1 cellular context compared by ENCODE assay signal in the genomic region with DNA sequence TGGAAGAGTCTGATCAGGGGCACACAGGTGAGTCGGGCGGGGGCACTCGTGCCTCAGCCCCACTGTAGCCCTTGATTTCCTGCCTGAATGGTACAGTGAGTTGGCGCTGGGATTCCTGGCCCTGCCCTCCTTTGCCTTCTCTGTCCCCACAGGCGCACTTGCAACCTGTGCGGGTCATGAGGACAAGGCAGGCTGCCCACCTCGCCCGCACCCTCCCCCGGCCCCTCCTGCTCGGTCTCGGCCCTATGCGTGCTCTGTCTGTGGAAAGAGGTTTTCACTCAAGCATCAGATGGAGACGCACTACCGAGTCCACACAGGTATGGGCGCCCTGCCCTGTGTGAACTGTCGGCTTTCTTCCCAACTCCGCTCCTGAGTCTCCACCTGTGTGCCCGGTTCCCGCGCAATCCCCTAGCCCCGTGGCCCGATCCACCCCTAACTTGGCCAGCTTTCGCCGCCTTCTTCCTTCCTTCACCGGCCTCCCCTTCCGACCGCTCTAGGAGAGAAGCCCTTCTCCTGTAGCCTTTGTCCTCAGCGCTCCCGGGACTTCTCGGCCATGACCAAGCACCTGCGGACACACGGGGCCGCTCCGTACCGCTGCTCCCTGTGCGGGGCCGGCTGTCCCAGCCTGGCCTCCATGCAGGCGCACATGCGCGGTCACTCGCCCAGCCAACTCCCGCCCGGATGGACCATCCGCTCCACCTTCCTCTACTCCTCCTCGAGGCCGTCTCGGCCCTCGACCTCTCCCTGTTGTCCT.
TF ChIP-seq lines count a peak whose summit lies in the region.

No MANE protein-coding gene starts in this region.

TF ChIP-seq in HepG2, 621 proteins besides CTCF, POLR2A, EP300 and RAD21 (continued from another document and continues in another):
- TF ChIP-seq, protein P1, sequence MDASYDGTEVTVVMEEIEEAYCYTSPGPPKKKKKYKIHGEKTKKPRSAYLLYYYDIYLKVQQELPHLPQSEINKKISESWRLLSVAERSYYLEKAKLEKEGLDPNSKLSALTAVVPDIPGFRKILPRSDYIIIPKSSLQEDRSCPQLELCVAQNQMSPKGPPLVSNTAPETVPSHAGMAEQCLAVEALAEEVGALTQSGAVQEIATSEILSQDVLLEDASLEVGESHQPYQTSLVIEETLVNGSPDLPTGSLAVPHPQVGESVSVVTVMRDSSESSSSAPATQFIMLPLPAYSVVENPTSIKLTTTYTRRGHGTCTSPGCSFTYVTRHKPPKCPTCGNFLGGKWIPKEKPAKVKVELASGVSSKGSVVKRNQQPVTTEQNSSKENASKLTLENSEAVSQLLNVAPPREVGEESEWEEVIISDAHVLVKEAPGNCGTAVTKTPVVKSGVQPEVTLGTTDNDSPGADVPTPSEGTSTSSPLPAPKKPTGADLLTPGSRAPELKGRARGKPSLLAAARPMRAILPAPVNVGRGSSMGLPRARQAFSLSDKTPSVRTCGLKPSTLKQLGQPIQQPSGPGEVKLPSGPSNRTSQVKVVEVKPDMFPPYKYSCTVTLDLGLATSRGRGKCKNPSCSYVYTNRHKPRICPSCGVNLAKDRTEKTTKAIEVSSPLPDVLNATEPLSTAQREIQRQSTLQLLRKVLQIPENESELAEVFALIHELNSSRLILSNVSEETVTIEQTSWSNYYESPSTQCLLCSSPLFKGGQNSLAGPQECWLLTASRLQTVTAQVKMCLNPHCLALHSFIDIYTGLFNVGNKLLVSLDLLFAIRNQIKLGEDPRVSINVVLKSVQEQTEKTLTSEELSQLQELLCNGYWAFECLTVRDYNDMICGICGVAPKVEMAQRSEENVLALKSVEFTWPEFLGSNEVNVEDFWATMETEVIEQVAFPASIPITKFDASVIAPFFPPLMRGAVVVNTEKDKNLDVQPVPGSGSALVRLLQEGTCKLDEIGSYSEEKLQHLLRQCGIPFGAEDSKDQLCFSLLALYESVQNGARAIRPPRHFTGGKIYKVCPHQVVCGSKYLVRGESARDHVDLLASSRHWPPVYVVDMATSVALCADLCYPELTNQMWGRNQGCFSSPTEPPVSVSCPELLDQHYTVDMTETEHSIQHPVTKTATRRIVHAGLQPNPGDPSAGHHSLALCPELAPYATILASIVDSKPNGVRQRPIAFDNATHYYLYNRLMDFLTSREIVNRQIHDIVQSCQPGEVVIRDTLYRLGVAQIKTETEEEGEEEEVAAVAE (CRISPR knock-in tag; IDR thresholded peaks at IDR 0.05; ENCODE audit: borderline replicate concordance), result peak; percentile 18; the same call in 1 of the 2 replicates
- TF ChIP-seq, protein P2, sequence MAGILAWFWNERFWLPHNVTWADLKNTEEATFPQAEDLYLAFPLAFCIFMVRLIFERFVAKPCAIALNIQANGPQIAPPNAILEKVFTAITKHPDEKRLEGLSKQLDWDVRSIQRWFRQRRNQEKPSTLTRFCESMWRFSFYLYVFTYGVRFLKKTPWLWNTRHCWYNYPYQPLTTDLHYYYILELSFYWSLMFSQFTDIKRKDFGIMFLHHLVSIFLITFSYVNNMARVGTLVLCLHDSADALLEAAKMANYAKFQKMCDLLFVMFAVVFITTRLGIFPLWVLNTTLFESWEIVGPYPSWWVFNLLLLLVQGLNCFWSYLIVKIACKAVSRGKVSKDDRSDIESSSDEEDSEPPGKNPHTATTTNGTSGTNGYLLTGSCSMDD (CRISPR knock-in tag; IDR thresholded peaks at IDR 0.05), result no peak
- TF ChIP-seq NR2F1 (CRISPR knock-in tag; IDR thresholded peaks at IDR 0.05) (no peak), MAFF (IDR thresholded peaks at IDR 0.05; ENCODE audit: low read depth, low read length) (no peak), MIER3 (CRISPR knock-in tag; IDR thresholded peaks at IDR 0.05; ENCODE audit: borderline replicate concordance) (no peak; the same call in 1 of the 2 replicates), ZXDC (CRISPR knock-in tag; IDR thresholded peaks at IDR 0.05) (no peak), ZNF784 (CRISPR knock-in tag; IDR thresholded peaks at IDR 0.05; ENCODE audit: borderline replicate concordance) (no peak; the same call in 1 of the 2 replicates), CBX5 (CRISPR knock-in tag; IDR thresholded peaks at IDR 0.05; ENCODE audit: borderline replicate concordance) (no peak), ZNF292 (CRISPR knock-in tag; IDR thresholded peaks at IDR 0.05; ENCODE audit: borderline replicate concordance, low read depth) (no peak; the same call in 1 of the 2 replicates), TOE1 (CRISPR knock-in tag; IDR thresholded peaks at IDR 0.05) (no peak), RARG (CRISPR knock-in tag; IDR thresholded peaks at IDR 0.05; ENCODE audit: low read depth) (no peak), ZNF138 (CRISPR knock-in tag; IDR thresholded peaks at IDR 0.05; ENCODE audit: low read depth) (peak; percentile 48; the same call in 1 of the 2 replicates), CHD4 (IDR thresholded peaks at IDR 0.05; ENCODE audit: borderline replicate concordance, low read length) (no peak), SMARCC2 (IDR thresholded peaks at IDR 0.05) (no peak), NFYB (CRISPR knock-in tag; IDR thresholded peaks at IDR 0.05) (0 out of 2 replicates have a peak, but pooled peaks have one; percentile 4), ISL2 (CRISPR knock-in tag; IDR thresholded peaks at IDR 0.05) (no peak), KDM4B (CRISPR knock-in tag; IDR thresholded peaks at IDR 0.05) (no peak), ZNF10 (CRISPR knock-in tag; IDR thresholded peaks at IDR 0.05; ENCODE audit: borderline replicate concordance, low read depth) (no peak), MXD1 (CRISPR knock-in tag; IDR thresholded peaks at IDR 0.05) (peak; percentile 69; the same call in 1 of the 2 replicates), ZMYM4 (CRISPR knock-in tag; IDR thresholded peaks at IDR 0.05) (no peak; the same call in 1 of the 2 replicates), RFXAP (CRISPR knock-in tag; IDR thresholded peaks at IDR 0.05; ENCODE audit: borderline replicate concordance) (no peak), ZSCAN30 (CRISPR knock-in tag; IDR thresholded peaks at IDR 0.05) (no peak), CENPT (CRISPR knock-in tag; IDR thresholded peaks at IDR 0.05; ENCODE audit: low read depth) (no peak), HMGXB4 (CRISPR knock-in tag; IDR thresholded peaks at IDR 0.05; ENCODE audit: borderline replicate concordance in 1 of 2, low read depth in 1 of 2) (peak in 1 of 2 experiments; percentile 97; a peak in 2 of 4 replicates), MAZ (IDR thresholded peaks at IDR 0.05; ENCODE audit: borderline replicate concordance, low read depth, low read length) (no peak), MAZ (CRISPR knock-in tag; IDR thresholded peaks at IDR 0.05; ENCODE audit: low read depth) (0 out of 2 replicates have a peak, but pooled peaks have one; percentile 14), CCDC6 (CRISPR knock-in tag; IDR thresholded peaks at IDR 0.05) (no peak), ZNF414 (CRISPR knock-in tag; IDR thresholded peaks at IDR 0.05) (no peak), ZNF652 (CRISPR knock-in tag; IDR thresholded peaks at IDR 0.05; ENCODE audit: borderline replicate concordance, low read depth) (no peak), ARID2 (CRISPR knock-in tag; IDR thresholded peaks at IDR 0.05; ENCODE audit: borderline replicate concordance) (no peak), ATRX (CRISPR knock-in tag; IDR thresholded peaks at IDR 0.05; ENCODE audit: borderline replicate concordance) (no peak)
- TF ChIP-seq, protein P3, sequence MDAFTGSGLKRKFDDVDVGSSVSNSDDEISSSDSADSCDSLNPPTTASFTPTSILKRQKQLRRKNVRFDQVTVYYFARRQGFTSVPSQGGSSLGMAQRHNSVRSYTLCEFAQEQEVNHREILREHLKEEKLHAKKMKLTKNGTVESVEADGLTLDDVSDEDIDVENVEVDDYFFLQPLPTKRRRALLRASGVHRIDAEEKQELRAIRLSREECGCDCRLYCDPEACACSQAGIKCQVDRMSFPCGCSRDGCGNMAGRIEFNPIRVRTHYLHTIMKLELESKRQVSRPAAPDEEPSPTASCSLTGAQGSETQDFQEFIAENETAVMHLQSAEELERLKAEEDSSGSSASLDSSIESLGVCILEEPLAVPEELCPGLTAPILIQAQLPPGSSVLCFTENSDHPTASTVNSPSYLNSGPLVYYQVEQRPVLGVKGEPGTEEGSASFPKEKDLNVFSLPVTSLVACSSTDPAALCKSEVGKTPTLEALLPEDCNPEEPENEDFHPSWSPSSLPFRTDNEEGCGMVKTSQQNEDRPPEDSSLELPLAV (CRISPR knock-in tag; conservative IDR thresholded peaks at IDR 0.05; ENCODE audit: low read depth), result no peak
- TF ChIP-seq, protein P4, sequence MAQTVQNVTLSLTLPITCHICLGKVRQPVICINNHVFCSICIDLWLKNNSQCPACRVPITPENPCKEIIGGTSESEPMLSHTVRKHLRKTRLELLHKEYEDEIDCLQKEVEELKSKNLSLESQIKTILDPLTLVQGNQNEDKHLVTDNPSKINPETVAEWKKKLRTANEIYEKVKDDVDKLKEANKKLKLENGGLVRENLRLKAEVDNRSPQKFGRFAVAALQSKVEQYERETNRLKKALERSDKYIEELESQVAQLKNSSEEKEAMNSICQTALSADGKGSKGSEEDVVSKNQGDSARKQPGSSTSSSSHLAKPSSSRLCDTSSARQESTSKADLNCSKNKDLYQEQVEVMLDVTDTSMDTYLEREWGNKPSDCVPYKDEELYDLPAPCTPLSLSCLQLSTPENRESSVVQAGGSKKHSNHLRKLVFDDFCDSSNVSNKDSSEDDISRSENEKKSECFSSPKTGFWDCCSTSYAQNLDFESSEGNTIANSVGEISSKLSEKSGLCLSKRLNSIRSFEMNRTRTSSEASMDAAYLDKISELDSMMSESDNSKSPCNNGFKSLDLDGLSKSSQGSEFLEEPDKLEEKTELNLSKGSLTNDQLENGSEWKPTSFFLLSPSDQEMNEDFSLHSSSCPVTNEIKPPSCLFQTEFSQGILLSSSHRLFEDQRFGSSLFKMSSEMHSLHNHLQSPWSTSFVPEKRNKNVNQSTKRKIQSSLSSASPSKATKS (CRISPR knock-in tag; IDR thresholded peaks at IDR 0.05), result no peak
- TF ChIP-seq, protein P5, sequence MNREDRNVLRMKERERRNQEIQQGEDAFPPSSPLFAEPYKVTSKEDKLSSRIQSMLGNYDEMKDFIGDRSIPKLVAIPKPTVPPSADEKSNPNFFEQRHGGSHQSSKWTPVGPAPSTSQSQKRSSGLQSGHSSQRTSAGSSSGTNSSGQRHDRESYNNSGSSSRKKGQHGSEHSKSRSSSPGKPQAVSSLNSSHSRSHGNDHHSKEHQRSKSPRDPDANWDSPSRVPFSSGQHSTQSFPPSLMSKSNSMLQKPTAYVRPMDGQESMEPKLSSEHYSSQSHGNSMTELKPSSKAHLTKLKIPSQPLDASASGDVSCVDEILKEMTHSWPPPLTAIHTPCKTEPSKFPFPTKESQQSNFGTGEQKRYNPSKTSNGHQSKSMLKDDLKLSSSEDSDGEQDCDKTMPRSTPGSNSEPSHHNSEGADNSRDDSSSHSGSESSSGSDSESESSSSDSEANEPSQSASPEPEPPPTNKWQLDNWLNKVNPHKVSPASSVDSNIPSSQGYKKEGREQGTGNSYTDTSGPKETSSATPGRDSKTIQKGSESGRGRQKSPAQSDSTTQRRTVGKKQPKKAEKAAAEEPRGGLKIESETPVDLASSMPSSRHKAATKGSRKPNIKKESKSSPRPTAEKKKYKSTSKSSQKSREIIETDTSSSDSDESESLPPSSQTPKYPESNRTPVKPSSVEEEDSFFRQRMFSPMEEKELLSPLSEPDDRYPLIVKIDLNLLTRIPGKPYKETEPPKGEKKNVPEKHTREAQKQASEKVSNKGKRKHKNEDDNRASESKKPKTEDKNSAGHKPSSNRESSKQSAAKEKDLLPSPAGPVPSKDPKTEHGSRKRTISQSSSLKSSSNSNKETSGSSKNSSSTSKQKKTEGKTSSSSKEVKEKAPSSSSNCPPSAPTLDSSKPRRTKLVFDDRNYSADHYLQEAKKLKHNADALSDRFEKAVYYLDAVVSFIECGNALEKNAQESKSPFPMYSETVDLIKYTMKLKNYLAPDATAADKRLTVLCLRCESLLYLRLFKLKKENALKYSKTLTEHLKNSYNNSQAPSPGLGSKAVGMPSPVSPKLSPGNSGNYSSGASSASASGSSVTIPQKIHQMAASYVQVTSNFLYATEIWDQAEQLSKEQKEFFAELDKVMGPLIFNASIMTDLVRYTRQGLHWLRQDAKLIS (CRISPR knock-in tag; IDR thresholded peaks at IDR 0.05), result no peak
